ENCODE assay signal across 1 cellular context in the genomic region with DNA sequence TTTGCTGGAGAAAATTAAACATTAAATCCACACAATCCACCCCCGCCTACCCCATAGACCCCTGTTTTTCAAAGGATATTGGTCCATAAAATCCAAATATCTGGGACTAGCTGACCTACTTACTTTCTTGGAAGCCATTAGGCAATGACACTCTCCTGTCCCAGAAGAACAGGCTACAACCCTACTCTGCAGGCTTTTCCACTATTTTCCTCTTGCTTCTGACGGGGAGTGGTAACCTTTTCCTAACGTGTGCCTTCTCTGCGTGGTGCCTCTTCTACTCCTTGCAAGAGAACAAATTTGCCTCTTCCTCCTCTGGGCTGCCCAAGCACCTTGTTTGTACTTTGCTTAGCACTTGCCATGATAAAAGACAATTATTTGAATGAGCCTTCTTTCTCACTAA.
TF ChIP-seq lines count a peak whose summit lies in the region.

No MANE protein-coding gene starts in this region.

TF ChIP-seq in endothelial cell of umbilical vein, 7 proteins besides CTCF, POLR2A, EP300 and RAD21:
- TF ChIP-seq MYC (IDR thresholded peaks at IDR 0.05; ENCODE audit: low read depth, low read length): no peak
